19 cellular contexts compared by ENCODE assay signal in genomic region chr1:112026501-112026900, GRCh38.
"Had no signal": no experiment of that assay in that cellular context is flagged by ENCODE, and none has a peak within 500 bp of the region (broad histone marks: within the 10 kb centered on the region; RNA-seq: fewer than 3 reads in every experiment).

No MANE protein-coding gene starts in this region.

- DNase-seq: stimulated activated CD4-positive, alpha-beta T cell treated with anti-CD3 and anti-CD28 coated beads, Interleukin-2, amount 100 ng/mL, for 48 hours; stimulated activated CD4-positive, alpha-beta T cell treated with anti-CD3 and anti-CD28 coated beads, Interleukin-4, amount 100 ng/mL, for 1 hour; stimulated activated CD4-positive, alpha-beta T cell treated with anti-CD3 and anti-CD28 coated beads, Interleukin-4, amount 100 ng/mL, for 24 hours; stimulated activated CD4-positive, alpha-beta T cell treated with anti-CD3 and anti-CD28 coated beads, Interleukin-4, amount 100 ng/mL, for 4 hours; stimulated activated CD8-positive, alpha-beta memory T cell treated with anti-CD3 and anti-CD28 coated beads, Interleukin-4, amount 100 ng/mL, for 48 hours; stimulated activated naive B cell treated with anti-CD40 and anti-IgM and Interleukin-4, amounts not matched to agents 10 μg/mL and 1 μg/mL and 100 μg/mL, for 72 hours; stimulated activated naive CD4-positive, alpha-beta T cell; stimulated activated naive CD4-positive, alpha-beta T cell treated with Interleukin-2 at 50 U/mL for 16 hours; stimulated activated naive CD8-positive, alpha-beta T cell treated with anti-CD3 and anti-CD28 coated beads, Interleukin-15, amount 100 ng/mL, for 72 hours; stimulated activated naive CD8-positive, alpha-beta T cell treated with anti-CD3 and anti-CD28 coated beads, Interleukin-15, Interleukin-2, amounts not matched to agents 100 U/mL and 50 U/mL, for 24 hours; stomach; testis; thyroid gland; tibial artery; transverse colon; trophoblast cell; upper lobe of left lung; upper lobe of right lung; uterus had no signal
